22 cellular contexts compared by ENCODE assay signal in genomic region chr19:7994114-7994513, GRCh38. TPM values are rescaled to one million over a fixed set of nuclear protein-coding genes. Genes with fewer than 3 reads are reported as not detected.
DNase-seq lines count a peak whose midpoint lies in the region; ATAC-seq and TF ChIP-seq lines count a peak whose summit lies in the region.
"Had no signal": no experiment of that assay in that cellular context is flagged by ENCODE, and none has a peak within 500 bp of the region (broad histone marks: within the 10 kb centered on the region; RNA-seq: fewer than 3 reads in every experiment).

No MANE protein-coding gene starts in this region.

- no peak for DNase-seq in activated CD4-positive, alpha-beta T cell treated with anti-CD3 and anti-CD28 coated beads, Interleukin-2, amount 10 ng/mL, durations not matched to agents 24 days and 14 days
- no peak for DNase-seq in activated CD4-positive, alpha-beta T cell treated with anti-CD3 and anti-CD28 coated beads for 1 hour
- DNase-seq in H7: peak; percentile 78
- DNase-seq in nephron progenitor cell: no peak
- DNase-seq in glomerular visceral epithelial cell (ENCODE audit: extremely low spot score): no peak
- DNase-seq in dorsolateral prefrontal cortex: no peak
- DNase-seq: activated B cell treated with CpG ODN at 0.5 μM for 24 hours; activated naive CD4-positive, alpha-beta T cell treated with Interleukin-2 at 50 U/mL for 16 hours; effector CD4-positive, alpha-beta T cell; mesenchymal stem cell; MV-4-11; NCI-H69; RPMI8226; stimulated activated CD4-positive, alpha-beta T cell treated with anti-CD3 and anti-CD28 coated beads, Interleukin-4, amount 100 ng/mL, for 4 hours had no signal

- H3K27me3 ChIP-seq in H7 (ENCODE audit: control insufficient read depth, insufficient read depth, low read length) (no peaks in the 10 kb centered on the region), dorsolateral prefrontal cortex (no peaks in the 10 kb centered on the region)
- H3K27me3 ChIP-seq: breast epithelium, thyroid gland had no signal

- H3K36me3 ChIP-seq in H7 (replicated peaks; ENCODE audit: control insufficient read depth, insufficient read depth, low read length): peaks cover 22% of the 10 kb centered on the region
- H3K36me3 ChIP-seq: breast epithelium had no signal

- intact Hi-C loops in activated CD4-positive, alpha-beta T cell treated with anti-CD3 and anti-CD28 coated beads, Interleukin-2, amount 10 ng/mL, durations not matched to agents 24 days and 14 days (cut with micrococcal nuclease): no loop called here
- intact Hi-C loops in dendritic cell treated with granulocyte-macrophage colony-stimulating factor and Interleukin-4, amounts not matched to agents 40 ng/mL and 50 ng/mL, for 4 days (cut with micrococcal nuclease): no loop called here
- intact Hi-C loops in dorsolateral prefrontal cortex (cut with DNase I): no loop called here

- H3K4me3 ChIP-seq in H7 (ENCODE audit: insufficient read depth, low read depth, low read length) (no peak overlapping the region), dorsolateral prefrontal cortex (no peak overlapping the region)
- H3K4me3 ChIP-seq: HAP-1, thyroid gland had no signal

- ATAC-seq in HG03342 (IDR thresholded peaks at IDR 0.05; ENCODE audit: unreplicated experiment): no peak

- peak overlapping the region in 2 of 59 donors; percentile 2 to 57 for H3K27ac ChIP-seq in dorsolateral prefrontal cortex

- no peak for TF ChIP-seq CTCF in nephron progenitor cell (IDR thresholded peaks at IDR 0.05)
- TF ChIP-seq CTCF in dorsolateral prefrontal cortex (IDR thresholded peaks at IDR 0.05 in 54 of 56, conservative IDR thresholded peaks at IDR 0.05 in 2 of 56; ENCODE audit: low read depth in 1 of 56, partially characterized antibody in 56 of 56): no peak

- H3K27ac Mint-ChIP-seq in activated CD4-positive, alpha-beta T cell treated with anti-CD3 and anti-CD28 coated beads, Interleukin-2, amount 10 ng/mL, durations not matched to agents 24 days and 14 days: peak overlapping the region; percentile 14
- peak overlapping the region; percentile 11 for H3K27ac Mint-ChIP-seq in dendritic cell treated with granulocyte-macrophage colony-stimulating factor and Interleukin-4, amounts not matched to agents 40 ng/mL and 50 ng/mL, for 4 days
- H3K27ac Mint-ChIP-seq in nephron progenitor cell: peak overlapping the region; percentile 96
- H3K27ac Mint-ChIP-seq: activated B cell treated with CpG ODN at 0.5 μM for 24 hours had no signal

- peaks cover 28% of the 10 kb centered on the region for H3K36me3 Mint-ChIP-seq in activated CD4-positive, alpha-beta T cell treated with anti-CD3 and anti-CD28 coated beads, Interleukin-2, amount 10 ng/mL, durations not matched to agents 24 days and 14 days (ENCODE audit: low read depth)
- H3K36me3 Mint-ChIP-seq in dendritic cell treated with granulocyte-macrophage colony-stimulating factor and Interleukin-4, amounts not matched to agents 40 ng/mL and 50 ng/mL, for 4 days (ENCODE audit: low read depth): peaks cover 59% of the 10 kb centered on the region
- H3K36me3 Mint-ChIP-seq in nephron progenitor cell (ENCODE audit: low read depth): peaks cover 47% of the 10 kb centered on the region

- no peaks in the 10 kb centered on the region for H3K9me3 Mint-ChIP-seq in activated CD4-positive, alpha-beta T cell treated with anti-CD3 and anti-CD28 coated beads, Interleukin-2, amount 10 ng/mL, durations not matched to agents 24 days and 14 days
- H3K9me3 Mint-ChIP-seq in dendritic cell treated with granulocyte-macrophage colony-stimulating factor and Interleukin-4, amounts not matched to agents 40 ng/mL and 50 ng/mL, for 4 days: no peaks in the 10 kb centered on the region
- H3K9me3 Mint-ChIP-seq in nephron progenitor cell: no peaks in the 10 kb centered on the region
- H3K9me3 Mint-ChIP-seq: activated B cell treated with CpG ODN at 0.5 μM for 24 hours, CD14-positive monocyte had no signal

- H3K4me3 Mint-ChIP-seq in activated CD4-positive, alpha-beta T cell treated with anti-CD3 and anti-CD28 coated beads, Interleukin-2, amount 10 ng/mL, durations not matched to agents 24 days and 14 days: no peak overlapping the region
- H3K4me3 Mint-ChIP-seq in dendritic cell treated with granulocyte-macrophage colony-stimulating factor and Interleukin-4, amounts not matched to agents 40 ng/mL and 50 ng/mL, for 4 days: no peak overlapping the region
- no peak overlapping the region for H3K4me3 Mint-ChIP-seq in nephron progenitor cell
- H3K4me3 Mint-ChIP-seq: activated B cell treated with CpG ODN at 0.5 μM for 24 hours, CD14-positive monocyte had no signal

- peaks cover 16% of the 10 kb centered on the region for H3K4me1 Mint-ChIP-seq in activated CD4-positive, alpha-beta T cell treated with anti-CD3 and anti-CD28 coated beads, Interleukin-2, amount 10 ng/mL, durations not matched to agents 24 days and 14 days
- H3K4me1 Mint-ChIP-seq in dendritic cell treated with granulocyte-macrophage colony-stimulating factor and Interleukin-4, amounts not matched to agents 40 ng/mL and 50 ng/mL, for 4 days (ENCODE audit: low read depth): peaks cover 34% of the 10 kb centered on the region
- H3K4me1 Mint-ChIP-seq in nephron progenitor cell: peaks cover 28% of the 10 kb centered on the region

- no peaks in the 10 kb centered on the region for H3K27me3 Mint-ChIP-seq in activated CD4-positive, alpha-beta T cell treated with anti-CD3 and anti-CD28 coated beads, Interleukin-2, amount 10 ng/mL, durations not matched to agents 24 days and 14 days
- H3K27me3 Mint-ChIP-seq in dendritic cell treated with granulocyte-macrophage colony-stimulating factor and Interleukin-4, amounts not matched to agents 40 ng/mL and 50 ng/mL, for 4 days: no peaks in the 10 kb centered on the region
- H3K27me3 Mint-ChIP-seq in nephron progenitor cell (ENCODE audit: low read depth, poor library complexity): no peaks in the 10 kb centered on the region
- H3K27me3 Mint-ChIP-seq: activated B cell treated with CpG ODN at 0.5 μM for 24 hours had no signal

RNA-seq across cellular contexts. Expression of gene ELAVL1, which starts 11.3 kb away (rescaled TPM):
- 191 and 193 TPM in 2 replicates for total RNA-seq in activated CD4-positive, alpha-beta T cell treated with anti-CD3 and anti-CD28 coated beads, Interleukin-2, amount 10 ng/mL, durations not matched to agents 24 days and 14 days
- 85.4 and 86.8 TPM in 2 replicates for total RNA-seq in H7 (2014; rRNA removed; shearing (Covaris generic))
- 10 to 100 TPM; 43.9 to 65.7 (median 53.2) TPM for total RNA-seq in dorsolateral prefrontal cortex

RNA-seq across cellular contexts. Expression of gene TIMM44, which starts 50.6 kb away (rescaled TPM):
- total RNA-seq in activated CD4-positive, alpha-beta T cell treated with anti-CD3 and anti-CD28 coated beads, Interleukin-2, amount 10 ng/mL, durations not matched to agents 24 days and 14 days: 110 and 111 TPM in 2 replicates
- 110 and 131 TPM in 2 replicates for total RNA-seq in H7 (2014; rRNA removed; shearing (Covaris generic))
- total RNA-seq in dorsolateral prefrontal cortex: 100 to 1,000 TPM in 1 of 120 experiments, 10 to 100 TPM in 119; 34.5 to 109 (median 53.7) TPM

RNA-seq across cellular contexts. Expression of gene CCL25, which starts 58.4 kb away (rescaled TPM):
- total RNA-seq in activated CD4-positive, alpha-beta T cell treated with anti-CD3 and anti-CD28 coated beads, Interleukin-2, amount 10 ng/mL, durations not matched to agents 24 days and 14 days: not detected in 2 replicates
- 1.9 TPM in 1 of 2 replicates, not detected in the other for total RNA-seq in H7 (2014; rRNA removed; shearing (Covaris generic))
- 1 to 10 TPM in 6 of 120 experiments, under 1 TPM in 9, not detected in 105; 0.57 to 4.9 (median 0.88) TPM for total RNA-seq in dorsolateral prefrontal cortex
- total RNA-seq: A172, activated B cell treated with CpG ODN at 0.5 μM for 24 hours, breast epithelium, fibroblast of villous mesenchyme, thyroid gland had no signal

Comparison
In these comparisons a context has a peak if more than half of its experiments do, and no peak if none do; other contexts are left out.
1. H3K27ac Mint-ChIP-seq: peak in every context shown above with its lines; median percentile 96 in nephron progenitor cell; 14 in activated CD4-positive, alpha-beta T cell treated with anti-CD3 and anti-CD28 coated beads, Interleukin-2, amount 10 ng/mL, durations not matched to agents 24 days and 14 days; 11 in dendritic cell treated with granulocyte-macrophage colony-stimulating factor and Interleukin-4, amounts not matched to agents 40 ng/mL and 50 ng/mL, for 4 days.